2 cellular contexts compared by ENCODE assay signal in the genomic region with DNA sequence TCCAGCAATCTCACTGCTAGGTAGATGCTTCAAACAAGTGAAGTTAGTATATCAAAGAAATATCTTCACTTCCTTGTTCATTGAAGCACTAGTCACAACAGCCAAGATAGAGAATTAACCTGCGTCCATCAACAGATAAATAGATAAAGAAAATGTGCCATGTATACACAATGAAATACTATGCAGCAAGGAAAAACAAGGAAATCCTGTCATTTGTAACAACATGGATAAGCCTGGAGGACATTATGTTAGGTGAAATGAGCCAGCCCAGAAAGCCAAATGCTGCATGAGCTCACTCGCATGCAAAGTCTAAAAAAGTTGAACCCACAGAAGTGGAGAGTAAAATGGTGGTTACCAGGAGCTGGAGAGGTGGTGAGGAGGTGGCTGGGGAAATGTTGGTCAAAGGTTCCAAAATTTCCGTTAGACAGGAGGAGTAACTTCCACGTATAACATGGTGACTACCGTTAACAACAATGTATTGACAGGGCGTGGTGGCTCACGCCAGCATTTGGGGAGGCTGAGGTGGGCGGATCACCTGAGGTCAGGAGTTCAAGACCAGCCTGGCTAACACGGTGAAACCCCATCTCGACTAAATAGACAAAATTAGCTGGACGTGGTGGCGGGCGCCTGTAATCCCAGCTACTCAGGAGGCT.
TF ChIP-seq lines count a peak whose summit lies in the region.

No MANE protein-coding gene starts in this region.

TF ChIP-seq in HCT116, 20 proteins besides CTCF, POLR2A, EP300 and RAD21:
- TF ChIP-seq CBX3 (IDR thresholded peaks at IDR 0.05; ENCODE audit: low read depth) (no peak), SP1 (IDR thresholded peaks at IDR 0.05; ENCODE audit: low read depth) (no peak), POLR2AphosphoS5 (IDR thresholded peaks at IDR 0.05; ENCODE audit: low read depth, low read length) (no peak), ZNF274 (IDR thresholded peaks at IDR 0.05; ENCODE audit: low read depth, low read length) (no peak), EGR1 (IDR thresholded peaks at IDR 0.05; ENCODE audit: low read depth) (no peak)
- TF ChIP-seq, protein P1, sequence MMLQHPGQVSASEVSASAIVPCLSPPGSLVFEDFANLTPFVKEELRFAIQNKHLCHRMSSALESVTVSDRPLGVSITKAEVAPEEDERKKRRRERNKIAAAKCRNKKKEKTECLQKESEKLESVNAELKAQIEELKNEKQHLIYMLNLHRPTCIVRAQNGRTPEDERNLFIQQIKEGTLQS (IDR thresholded peaks at IDR 0.05) = no peak

TF ChIP-seq in IMR-90, 13 proteins besides CTCF, POLR2A, EP300 and RAD21:
- TF ChIP-seq BHLHE40 (IDR thresholded peaks at IDR 0.05; ENCODE audit: low read depth, low read length) = no peak
- TF ChIP-seq NFE2L2 (IDR thresholded peaks at IDR 0.05; ENCODE audit: low read depth, low read length) = no peak
- TF ChIP-seq, protein P2, sequence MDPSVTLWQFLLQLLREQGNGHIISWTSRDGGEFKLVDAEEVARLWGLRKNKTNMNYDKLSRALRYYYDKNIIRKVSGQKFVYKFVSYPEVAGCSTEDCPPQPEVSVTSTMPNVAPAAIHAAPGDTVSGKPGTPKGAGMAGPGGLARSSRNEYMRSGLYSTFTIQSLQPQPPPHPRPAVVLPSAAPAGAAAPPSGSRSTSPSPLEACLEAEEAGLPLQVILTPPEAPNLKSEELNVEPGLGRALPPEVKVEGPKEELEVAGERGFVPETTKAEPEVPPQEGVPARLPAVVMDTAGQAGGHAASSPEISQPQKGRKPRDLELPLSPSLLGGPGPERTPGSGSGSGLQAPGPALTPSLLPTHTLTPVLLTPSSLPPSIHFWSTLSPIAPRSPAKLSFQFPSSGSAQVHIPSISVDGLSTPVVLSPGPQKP (IDR thresholded peaks at IDR 0.05; ENCODE audit: borderline replicate concordance, low read depth, low read length) = no peak
- TF ChIP-seq FOS (IDR thresholded peaks at IDR 0.05; ENCODE audit: low read depth, low read length) = no peak
- TF ChIP-seq CHD1 (IDR thresholded peaks at IDR 0.05; ENCODE audit: low read depth, low read length) = no peak
- no peak for TF ChIP-seq MAZ (IDR thresholded peaks at IDR 0.05; ENCODE audit: borderline replicate concordance, low read depth, low read length)
- TF ChIP-seq, protein P3, sequence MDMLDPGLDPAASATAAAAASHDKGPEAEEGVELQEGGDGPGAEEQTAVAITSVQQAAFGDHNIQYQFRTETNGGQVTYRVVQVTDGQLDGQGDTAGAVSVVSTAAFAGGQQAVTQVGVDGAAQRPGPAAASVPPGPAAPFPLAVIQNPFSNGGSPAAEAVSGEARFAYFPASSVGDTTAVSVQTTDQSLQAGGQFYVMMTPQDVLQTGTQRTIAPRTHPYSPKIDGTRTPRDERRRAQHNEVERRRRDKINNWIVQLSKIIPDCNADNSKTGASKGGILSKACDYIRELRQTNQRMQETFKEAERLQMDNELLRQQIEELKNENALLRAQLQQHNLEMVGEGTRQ (IDR thresholded peaks at IDR 0.05; ENCODE audit: low read depth, low read length) = no peak
- TF ChIP-seq RFX5 (IDR thresholded peaks at IDR 0.05; ENCODE audit: low read depth, low read length) = no peak
- no peak for TF ChIP-seq SMC3 (IDR thresholded peaks at IDR 0.05; ENCODE audit: low read depth, low read length)
- no peak for TF ChIP-seq MXI1 (IDR thresholded peaks at IDR 0.05; ENCODE audit: borderline replicate concordance, low read depth, low read length)
- no peak for TF ChIP-seq RCOR1 (IDR thresholded peaks at IDR 0.05; ENCODE audit: insufficient replicate concordance, low read length)
- no peak for TF ChIP-seq CEBPB (IDR thresholded peaks at IDR 0.05; ENCODE audit: low read depth, low read length)
- TF ChIP-seq MAFK (IDR thresholded peaks at IDR 0.05; ENCODE audit: low read depth, low read length) = no peak
